ENCODE assay signal across 8 cellular contexts in the genomic region with DNA sequence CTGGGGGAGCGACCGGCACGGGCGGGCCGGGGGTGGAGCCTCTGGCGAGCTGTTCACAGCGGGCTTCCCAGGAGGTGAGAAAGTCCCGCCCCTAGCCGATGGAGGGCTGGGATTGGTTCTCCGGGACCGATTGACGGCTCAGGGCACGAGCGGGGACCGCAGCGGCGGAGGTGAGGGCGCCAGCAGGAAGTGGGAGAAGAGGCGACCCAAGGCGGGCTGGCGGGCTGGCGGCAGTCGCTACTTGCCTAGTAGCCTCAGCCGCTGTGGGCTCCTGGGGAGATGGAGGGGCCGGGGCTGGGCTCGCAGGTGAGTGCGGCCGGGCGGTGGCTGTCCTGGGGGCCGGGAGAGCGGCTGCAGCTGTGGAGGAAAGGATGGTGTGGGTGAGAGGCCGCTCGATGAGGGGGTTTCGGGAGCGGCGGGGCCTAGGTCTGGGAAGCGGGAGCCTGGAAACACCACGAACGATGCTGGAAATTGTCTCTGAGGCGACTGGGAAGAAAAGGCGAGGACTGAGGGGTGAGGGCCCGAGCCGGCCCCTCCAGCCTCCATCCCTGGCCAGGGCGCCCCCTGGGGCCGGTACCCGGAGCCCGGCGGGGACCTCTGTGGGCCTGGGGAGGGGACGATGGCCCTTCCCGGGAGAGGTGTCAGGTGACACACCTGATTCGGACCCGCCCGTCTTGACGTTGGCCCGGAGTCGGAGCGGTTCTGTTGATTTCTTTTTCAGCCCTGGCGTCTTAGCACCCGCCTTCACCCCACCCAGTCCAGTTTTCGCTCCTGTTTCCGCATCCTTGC. TPM values are rescaled to one million over a fixed set of nuclear protein-coding genes. Genes with fewer than 3 reads are reported as not detected.
DNase-seq lines count a peak whose midpoint lies in the region; ATAC-seq, FAIRE-seq and TF ChIP-seq lines count a peak whose summit lies in the region.

A gene with protein sequence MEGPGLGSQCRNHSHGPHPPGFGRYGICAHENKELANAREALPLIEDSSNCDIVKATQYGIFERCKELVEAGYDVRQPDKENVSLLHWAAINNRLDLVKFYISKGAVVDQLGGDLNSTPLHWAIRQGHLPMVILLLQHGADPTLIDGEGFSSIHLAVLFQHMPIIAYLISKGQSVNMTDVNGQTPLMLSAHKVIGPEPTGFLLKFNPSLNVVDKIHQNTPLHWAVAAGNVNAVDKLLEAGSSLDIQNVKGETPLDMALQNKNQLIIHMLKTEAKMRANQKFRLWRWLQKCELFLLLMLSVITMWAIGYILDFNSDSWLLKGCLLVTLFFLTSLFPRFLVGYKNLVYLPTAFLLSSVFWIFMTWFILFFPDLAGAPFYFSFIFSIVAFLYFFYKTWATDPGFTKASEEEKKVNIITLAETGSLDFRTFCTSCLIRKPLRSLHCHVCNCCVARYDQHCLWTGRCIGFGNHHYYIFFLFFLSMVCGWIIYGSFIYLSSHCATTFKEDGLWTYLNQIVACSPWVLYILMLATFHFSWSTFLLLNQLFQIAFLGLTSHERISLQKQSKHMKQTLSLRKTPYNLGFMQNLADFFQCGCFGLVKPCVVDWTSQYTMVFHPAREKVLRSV (plus strand): TSS at position 198 of the 789 bp plus-strand sequence. CDS start 82 bp downstream, at position 280.

- no peaks in the 10 kb centered on the region; the same call in 1 of the 2 replicates for H3K36me3 ChIP-seq in H7 (replicated peaks; ENCODE audit: control insufficient read depth, insufficient read depth, low read length)

- FAIRE-seq in G401.6 (lab: Jason Lieb, UNC): peak; percentile 84

- no peaks in the 10 kb centered on the region for H3K27me3 ChIP-seq in H7 (ENCODE audit: control insufficient read depth, insufficient read depth, low read length)

- no peaks in the 10 kb centered on the region for H3K9me3 Mint-ChIP-seq in activated T-helper 17 cell treated with anti-CD3 and anti-CD28 coated beads, Interleukin-2, amount 50 U/mL, for 72 hours
- H3K9me3 Mint-ChIP-seq in nephron progenitor cell: no peaks in the 10 kb centered on the region
- no peaks in the 10 kb centered on the region for H3K9me3 Mint-ChIP-seq in stimulated activated naive CD8-positive, alpha-beta T cell treated with anti-CD3 and anti-CD28 coated beads, Interleukin-15, Interleukin-2, amounts not matched to agents 100 ng/mL and 50 ng/mL, for 24 hours

- peak within 1 kb of the TSS; percentile 89 for H3K4me3 Mint-ChIP-seq in activated T-helper 17 cell treated with anti-CD3 and anti-CD28 coated beads, Interleukin-2, amount 50 U/mL, for 72 hours
- H3K4me3 Mint-ChIP-seq in nephron progenitor cell: peak within 1 kb of the TSS; percentile 90
- peak within 1 kb of the TSS; percentile 92 for H3K4me3 Mint-ChIP-seq in stimulated activated naive CD8-positive, alpha-beta T cell treated with anti-CD3 and anti-CD28 coated beads, Interleukin-15, Interleukin-2, amounts not matched to agents 100 ng/mL and 50 ng/mL, for 24 hours

- H3K4me3 ChIP-seq in H7 (ENCODE audit: insufficient read depth, low read depth, low read length) (peak within 1 kb of the TSS; percentile 79), fibroblast of the aortic adventitia (ENCODE audit: low read depth, low read length) (peak within 1 kb of the TSS; percentile 85)

- H3K27ac ChIP-seq in RWPE1: peak within 1 kb of the TSS; percentile 82

- DNase-seq in H7: peak; percentile 98
- DNase-seq in LoVo (ENCODE audit: low spot score): peak; percentile 90
- peak; percentile 98 for DNase-seq in RWPE1 (ENCODE audit: low spot score)
- peak; percentile 81 for DNase-seq in fibroblast of the aortic adventitia (ENCODE audit: low read depth)
- DNase-seq in nephron progenitor cell: peak; percentile 97

- H3K27ac Mint-ChIP-seq in activated T-helper 17 cell treated with anti-CD3 and anti-CD28 coated beads, Interleukin-2, amount 50 U/mL, for 72 hours: peak within 1 kb of the TSS; percentile 95
- H3K27ac Mint-ChIP-seq in nephron progenitor cell: no peak within 1 kb of the TSS
- peak within 1 kb of the TSS; percentile 93 for H3K27ac Mint-ChIP-seq in stimulated activated naive CD8-positive, alpha-beta T cell treated with anti-CD3 and anti-CD28 coated beads, Interleukin-15, Interleukin-2, amounts not matched to agents 100 ng/mL and 50 ng/mL, for 24 hours

- H3K4me1 Mint-ChIP-seq in activated T-helper 17 cell treated with anti-CD3 and anti-CD28 coated beads, Interleukin-2, amount 50 U/mL, for 72 hours: peaks cover 40% of the 10 kb centered on the region
- peaks cover 26% of the 10 kb centered on the region for H3K4me1 Mint-ChIP-seq in nephron progenitor cell
- H3K4me1 Mint-ChIP-seq in stimulated activated naive CD8-positive, alpha-beta T cell treated with anti-CD3 and anti-CD28 coated beads, Interleukin-15, Interleukin-2, amounts not matched to agents 100 ng/mL and 50 ng/mL, for 24 hours (ENCODE audit: low read depth): peaks cover 50% of the 10 kb centered on the region

- TF ChIP-seq CTCF in RWPE1 (conservative IDR thresholded peaks at IDR 0.05; ENCODE audit: low read depth): peak; percentile 34
- TF ChIP-seq CTCF in fibroblast of the aortic adventitia (IDR thresholded peaks at IDR 0.05; ENCODE audit: insufficient read depth, low read length): peak; percentile 48
- peak; percentile 19 for TF ChIP-seq CTCF in nephron progenitor cell (IDR thresholded peaks at IDR 0.05)

- peaks cover 43% of the 10 kb centered on the region for H3K36me3 Mint-ChIP-seq in activated T-helper 17 cell treated with anti-CD3 and anti-CD28 coated beads, Interleukin-2, amount 50 U/mL, for 72 hours (ENCODE audit: low read depth)
- peaks cover 10% of the 10 kb centered on the region for H3K36me3 Mint-ChIP-seq in nephron progenitor cell (ENCODE audit: low read depth)
- peaks cover 32% of the 10 kb centered on the region for H3K36me3 Mint-ChIP-seq in stimulated activated naive CD8-positive, alpha-beta T cell treated with anti-CD3 and anti-CD28 coated beads, Interleukin-15, Interleukin-2, amounts not matched to agents 100 ng/mL and 50 ng/mL, for 24 hours (ENCODE audit: low read depth)

- CTCF ChIA-PET in RWPE1 (lab: Yijun Ruan, JAX): interaction anchor here (0.7 to 1.2 kb wide), 3 partner anchors 40 to 74 kb away, joined by 3 to 7 read pairs (median 5); no protein-coding TSS in a partner anchor

- POLR2A ChIA-PET in RWPE1 (lab: Yijun Ruan, JAX; ENCODE audit: low non-redundant PET): no interaction called here

- no peaks in the 10 kb centered on the region for H3K27me3 Mint-ChIP-seq in activated T-helper 17 cell treated with anti-CD3 and anti-CD28 coated beads, Interleukin-2, amount 50 U/mL, for 72 hours
- H3K27me3 Mint-ChIP-seq in nephron progenitor cell (ENCODE audit: low read depth, poor library complexity): peaks cover 13% of the 10 kb centered on the region
- no peaks in the 10 kb centered on the region for H3K27me3 Mint-ChIP-seq in stimulated activated naive CD8-positive, alpha-beta T cell treated with anti-CD3 and anti-CD28 coated beads, Interleukin-15, Interleukin-2, amounts not matched to agents 100 ng/mL and 50 ng/mL, for 24 hours

- ATAC-seq in activated T-helper 17 cell treated with anti-CD3 and anti-CD28 coated beads, Interleukin-2, amount 50 U/mL, for 72 hours (replicated peaks): peak; percentile 99

RNA-seq across cellular contexts. Expression of the gene that starts here (rescaled TPM):
- 18.3 and 19.1 TPM in 2 replicates for total RNA-seq in H7 (2014; rRNA removed; shearing (Covaris generic))
- total RNA-seq in activated T-helper 17 cell treated with anti-CD3 and anti-CD28 coated beads, Interleukin-2, amount 50 U/mL, for 72 hours: 10 to 100 TPM; 22.1 to 27.6 TPM
- 2.0 and 18.6 TPM in 2 replicates for total RNA-seq in fibroblast of the aortic adventitia (ENCODE audit: low replicate concordance)

Comparison
In these comparisons a context has a peak if more than half of its experiments do, and no peak if none do; other contexts are left out.
1. Peak in every context shown above with its lines: DNase-seq, ATAC-seq, H3K4me3 ChIP-seq and H3K27ac ChIP-seq.